ENCODE assay signal across 28 cellular contexts in the genomic region with DNA sequence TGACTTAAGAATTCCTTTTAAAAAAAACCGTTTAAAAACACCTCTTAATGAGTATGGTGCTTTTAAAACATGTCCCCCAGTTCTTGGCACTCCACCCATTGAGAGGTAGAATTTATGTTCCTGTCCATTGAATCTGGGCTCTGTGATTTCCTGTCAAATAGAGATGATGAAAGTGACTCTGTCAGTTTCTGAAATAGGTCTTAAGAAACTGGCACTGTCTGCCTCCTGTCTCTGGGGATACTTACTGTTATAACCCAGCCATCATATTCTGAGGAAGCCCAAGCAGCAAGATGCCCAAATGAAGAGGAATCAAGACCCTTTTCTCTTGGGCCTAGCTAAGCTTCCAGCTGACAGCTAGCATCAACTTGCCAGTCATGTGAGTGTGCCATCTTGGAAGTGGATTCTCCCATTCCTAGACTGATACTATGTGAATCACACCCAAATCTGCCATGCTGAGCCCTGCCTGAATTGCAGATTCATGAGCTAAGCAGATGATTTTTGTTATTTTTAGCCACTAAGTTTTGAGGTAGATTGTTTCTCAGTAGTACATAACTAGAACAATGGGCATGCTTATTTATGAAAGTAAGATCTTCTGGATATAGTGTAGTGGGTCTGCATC. TPM values are rescaled to one million over a fixed set of nuclear protein-coding genes. Genes with fewer than 3 reads are reported as not detected.
A peak's percentile ranks its signal among the peaks of the same experiment; 100 is the strongest.
DNase-seq lines count a peak whose midpoint lies in the region; ATAC-seq, FAIRE-seq and TF ChIP-seq lines count a peak whose summit lies in the region.
"Had no signal": no experiment of that assay in that cellular context is flagged by ENCODE, and none has a peak within 500 bp of the region (broad histone marks: within the 10 kb centered on the region; RNA-seq: fewer than 3 reads in every experiment).

No MANE protein-coding gene starts in this region.

- H3K27me3 Mint-ChIP-seq in T-cell (peaks cover 0 to 15% of the 10 kb centered on the region in 2 donors), natural killer cell (ENCODE audit: low read depth in 2 of 2) (peaks cover 0 to 8% of the 10 kb centered on the region in 2 donors)
- H3K27me3 Mint-ChIP-seq in activated CD4-positive, alpha-beta T cell treated with anti-CD3 and anti-CD28 coated beads for 36 hours = peaks cover 4% of the 10 kb centered on the region

- CTCF ChIA-PET in T-cell (lab: Charles Lee) = no interaction called here
- CTCF ChIA-PET in activated CD4-positive, alpha-beta T cell treated with anti-CD3 and anti-CD28 coated beads for 36 hours (lab: Charles Lee) = no interaction called here

- FAIRE-seq in bronchial epithelial cell (lab: Jason Lieb, UNC) = no peak
- FAIRE-seq: A204.1, G401.6, HepG2, RCC 7860 had no signal

- H3K4me1 ChIP-seq in BLaER1 (peaks cover 10% of the 10 kb centered on the region), Karpas-422 (ENCODE audit: low read length) (peaks cover 84% of the 10 kb centered on the region), neuronal stem cell (ENCODE audit: control insufficient read depth in 2 of 2, insufficient read depth in 1 of 2, low read depth in 1 of 2, low read length in 2 of 2) (no peaks in the 10 kb centered on the region)
- H3K4me1 ChIP-seq: Caco-2 had no signal

- no peak overlapping the region for H3K14ac ChIP-seq in neuronal stem cell (ENCODE audit: low read length)

- no peak overlapping the region for H2BK15ac ChIP-seq in neuronal stem cell (ENCODE audit: low read length)

- peaks cover 0 to 4% (median 0%) of the 10 kb centered on the region in 3 donors for H3K9me3 Mint-ChIP-seq in T-cell
- no peaks in the 10 kb centered on the region for H3K9me3 Mint-ChIP-seq in activated CD4-positive, alpha-beta T cell treated with anti-CD3 and anti-CD28 coated beads for 36 hours (ENCODE audit: low read depth)
- H3K9me3 Mint-ChIP-seq in natural killer cell = peaks cover 0 to 2% of the 10 kb centered on the region in 2 donors
- H3K9me3 Mint-ChIP-seq: CD8-positive, alpha-beta T cell; H9; HFFc6 had no signal

- H3K4me3 ChIP-seq in BLaER1 = no peak overlapping the region
- H3K4me3 ChIP-seq in Karpas-422 (ENCODE audit: low read length) = no peak overlapping the region
- H3K4me3 ChIP-seq in bronchial epithelial cell (ENCODE audit: low read depth, low read length) = no peak overlapping the region
- no peak overlapping the region for H3K4me3 ChIP-seq in neuronal stem cell (ENCODE audit: low read length in 2 of 2)
- H3K4me3 ChIP-seq: GM23248, SK-N-MC had no signal

- no peak for ATAC-seq in T-cell (replicated peaks in 1 of 4)
- ATAC-seq in activated CD4-positive, alpha-beta T cell treated with anti-CD3 and anti-CD28 coated beads for 36 hours = no peak
- no peak for ATAC-seq in natural killer cell
- no peak for ATAC-seq in GM21390 (IDR thresholded peaks at IDR 0.05; ENCODE audit: unreplicated experiment)
- ATAC-seq: CD8-positive, alpha-beta T cell; HepG2 had no signal

- DNase-seq in Karpas-422 = peak; percentile 64
- peak; percentile 41 for DNase-seq in bronchial epithelial cell (ENCODE audit: low read depth)
- DNase-seq in neuronal stem cell (ENCODE audit: low spot score) = no peak
- no peak for DNase-seq in T-cell
- no peak for DNase-seq in activated CD4-positive, alpha-beta T cell treated with anti-CD3 and anti-CD28 coated beads for 36 hours
- DNase-seq in natural killer cell = no peak
- DNase-seq: AML-193; Caco-2; CD8-positive, alpha-beta T cell; H9; HFFc6; Kasumi-1; NCI-H1092 treated with DMSO at 0.1 percent for 48 hours; NCI-H1436; NCI-H187; NCI-H2227 treated with DMSO at 0.1 percent for 48 hours; NCI-H526 treated with DMSO at 0.1 percent for 48 hours; SIG-M5 had no signal

- H3K27ac Mint-ChIP-seq in T-cell (no peak overlapping the region), natural killer cell (no peak overlapping the region)
- H3K27ac Mint-ChIP-seq in activated CD4-positive, alpha-beta T cell treated with anti-CD3 and anti-CD28 coated beads for 36 hours = no peak overlapping the region
- H3K27ac Mint-ChIP-seq: CD8-positive, alpha-beta T cell; H9; HFFc6 had no signal

- H3K79me2 ChIP-seq in Karpas-422 (ENCODE audit: low read length) = no peaks in the 10 kb centered on the region

- intact Hi-C loops in activated CD4-positive, alpha-beta T cell treated with anti-CD3 and anti-CD28 coated beads for 36 hours (cut with DNase I, micrococcal nuclease) = no loop called here
- intact Hi-C loops in natural killer cell (cut with micrococcal nuclease) = no loop called here

- H3K36me3 Mint-ChIP-seq in T-cell = no peaks in the 10 kb centered on the region
- H3K36me3 Mint-ChIP-seq in activated CD4-positive, alpha-beta T cell treated with anti-CD3 and anti-CD28 coated beads for 36 hours (ENCODE audit: low read depth) = no peaks in the 10 kb centered on the region
- H3K36me3 Mint-ChIP-seq in natural killer cell = no peaks in the 10 kb centered on the region
- H3K36me3 Mint-ChIP-seq: CD8-positive, alpha-beta T cell had no signal

- TF ChIP-seq CTCF in bronchial epithelial cell (IDR thresholded peaks at IDR 0.05; ENCODE audit: insufficient read depth, low read length, severe bottlenecking) (no peak), natural killer cell (IDR thresholded peaks at IDR 0.05) (no peak)

- H3K27me3 ChIP-seq in BLaER1 (no peaks in the 10 kb centered on the region), Karpas-422 (ENCODE audit: low read length) (no peaks in the 10 kb centered on the region; the same call in 1 of the 2 replicates), bronchial epithelial cell (ENCODE audit: control insufficient read depth, insufficient read depth, low read length) (no peaks in the 10 kb centered on the region), neuronal stem cell (ENCODE audit: control insufficient read depth in 3 of 3, insufficient read depth in 3 of 3, low read depth in 1 of 3, low read length in 3 of 3) (no peaks in the 10 kb centered on the region)

- H4K91ac ChIP-seq in neuronal stem cell (ENCODE audit: low read depth, low read length, poor library complexity) = no peak overlapping the region

- H3K4me2 ChIP-seq in BLaER1 = peak overlapping the region; percentile 23; the same call in 1 of the 2 replicates
- peak overlapping the region; percentile 29 for H3K4me2 ChIP-seq in Karpas-422 (ENCODE audit: low read depth, low read length, poor library complexity, severe bottlenecking)
- no peak overlapping the region for H3K4me2 ChIP-seq in neuronal stem cell (ENCODE audit: insufficient read depth, low read length, poor library complexity, severe bottlenecking)

- H3K36me3 ChIP-seq in BLaER1 = no peaks in the 10 kb centered on the region
- no peaks in the 10 kb centered on the region for H3K36me3 ChIP-seq in Karpas-422 (ENCODE audit: insufficient read depth, low read length)
- H3K36me3 ChIP-seq in bronchial epithelial cell (ENCODE audit: control insufficient read depth, insufficient read depth, low read length) = no peaks in the 10 kb centered on the region
- H3K36me3 ChIP-seq in neuronal stem cell (replicated peaks in 1 of 2; ENCODE audit: control insufficient read depth in 2 of 2, insufficient read depth in 2 of 2, low read length in 2 of 2) = no peaks in the 10 kb centered on the region

- H2AK5ac ChIP-seq in neuronal stem cell (ENCODE audit: low read depth, low read length) = no peak overlapping the region

- H2AFZ ChIP-seq in Karpas-422 (ENCODE audit: low read length) (no peak overlapping the region), neuronal stem cell (ENCODE audit: low read length) (peak overlapping the region; percentile 1)
- H2AFZ ChIP-seq: GM23248 had no signal

- no peak overlapping the region for H2BK5ac ChIP-seq in neuronal stem cell (ENCODE audit: low read length)

- H3K4me1 Mint-ChIP-seq in T-cell (peaks cover 0 to 4% (median 2%) of the 10 kb centered on the region in 3 donors), natural killer cell (no peaks in the 10 kb centered on the region)
- peaks cover 5% of the 10 kb centered on the region for H3K4me1 Mint-ChIP-seq in activated CD4-positive, alpha-beta T cell treated with anti-CD3 and anti-CD28 coated beads for 36 hours

- H3K4me3 Mint-ChIP-seq in T-cell (no peak overlapping the region), natural killer cell (no peak overlapping the region)
- no peak overlapping the region for H3K4me3 Mint-ChIP-seq in activated CD4-positive, alpha-beta T cell treated with anti-CD3 and anti-CD28 coated beads for 36 hours
- H3K4me3 Mint-ChIP-seq: CD8-positive, alpha-beta T cell; H9; HFFc6 had no signal

- no peak overlapping the region for H4K8ac ChIP-seq in neuronal stem cell (ENCODE audit: low read depth, low read length)

- no peak overlapping the region for H3K4ac ChIP-seq in neuronal stem cell (ENCODE audit: low read length)

- POLR2A ChIA-PET in T-cell (lab: Charles Lee) = no interaction called here
- POLR2A ChIA-PET in activated CD4-positive, alpha-beta T cell treated with anti-CD3 and anti-CD28 coated beads for 36 hours (lab: Charles Lee) = no interaction called here

- WGBS in neuronal stem cell (ENCODE audit: extremely low coverage in 2 of 2, insufficient read length in 2 of 2, insufficient replicate concordance in 1 of 2), 2 donors = no CpG with 5 or more reads among the region's 1 CpG

- H4K20me1 ChIP-seq in BLaER1 = no peaks in the 10 kb centered on the region
- H4K20me1 ChIP-seq in Karpas-422 (ENCODE audit: insufficient read depth, low read depth, low read length) = no peaks in the 10 kb centered on the region

- H3K27ac ChIP-seq in BLaER1 = no peak overlapping the region
- peak overlapping the region; percentile 63 for H3K27ac ChIP-seq in Karpas-422 (ENCODE audit: low read length)
- no peak overlapping the region for H3K27ac ChIP-seq in neuronal stem cell (replicated peaks; ENCODE audit: low read length)
- H3K27ac ChIP-seq: C4-2B, GM23248, SK-N-MC had no signal

- H3K23ac ChIP-seq in neuronal stem cell (ENCODE audit: low read depth, low read length, poor library complexity) = no peak overlapping the region

- H3K79me1 ChIP-seq in neuronal stem cell (ENCODE audit: low read depth, low read length) = no peaks in the 10 kb centered on the region

- H3K9me3 ChIP-seq in BLaER1 (no peaks in the 10 kb centered on the region), Karpas-422 (ENCODE audit: low read length) (no peaks in the 10 kb centered on the region), neuronal stem cell (replicated peaks in 1 of 2; ENCODE audit: control insufficient read depth in 2 of 2, insufficient read depth in 1 of 2, low read depth in 1 of 2, low read length in 2 of 2) (no peaks in the 10 kb centered on the region)
- H3K9me3 ChIP-seq: Caco-2 had no signal

- H2BK12ac ChIP-seq in neuronal stem cell (ENCODE audit: low read length) = no peak overlapping the region

- H3K9ac ChIP-seq in BLaER1 (no peak overlapping the region), Karpas-422 (ENCODE audit: low read length) (no peak overlapping the region), neuronal stem cell (ENCODE audit: low read depth, low read length, poor library complexity) (no peak overlapping the region)
- H3K9ac ChIP-seq: GM23248 had no signal

- H3K18ac ChIP-seq in neuronal stem cell (ENCODE audit: low read length) = no peak overlapping the region

- H2BK120ac ChIP-seq in neuronal stem cell (ENCODE audit: low read depth, low read length) = no peak overlapping the region

- no peaks in the 10 kb centered on the region for H3K9me2 ChIP-seq in Karpas-422 (replicated peaks; ENCODE audit: insufficient read depth, low read length)

RNA-seq across cellular contexts. Expression of gene C4orf54, which starts 22.8 kb away (rescaled TPM):
- total RNA-seq in Karpas-422 (2014; rRNA removed; shearing (Covaris generic); ENCODE audit: low replicate concordance) = 3.4 and 4.7 TPM in 2 replicates
- total RNA-seq in bronchial epithelial cell = under 0.01 TPM in 2 replicates
- polyA plus RNA-seq in neuronal stem cell (2013, experiment 1 of 2) = not detected
- polyA plus RNA-seq in neuronal stem cell (2013, experiment 2 of 2) = not detected
- total RNA-seq in T-cell = not detected
- not detected for total RNA-seq in activated CD4-positive, alpha-beta T cell treated with anti-CD3 and anti-CD28 coated beads for 36 hours
- total RNA-seq in natural killer cell = not detected
- total RNA-seq: Caco-2; CD8-positive, alpha-beta T cell; GM23248; H9; HepG2; HT1080 had no signal
- polyA plus RNA-seq: GM23248, HepG2 had no signal

Comparison
In these comparisons a context has a peak if more than half of its experiments do, and no peak if none do; other contexts are left out.
1. DNase-seq: peak in Karpas-422 (single experiment) and bronchial epithelial cell (single experiment); none in neuronal stem cell (single experiment), T-cell (0 of 34), activated CD4-positive, alpha-beta T cell treated with anti-CD3 and anti-CD28 coated beads for 36 hours (single experiment) and natural killer cell (single experiment).